26 cellular contexts compared by ENCODE assay signal in genomic region chr1:90314533-90314932, GRCh38.
DNase-seq lines count a peak whose midpoint lies in the region; ATAC-seq and TF ChIP-seq lines count a peak whose summit lies in the region.
"Had no signal": no experiment of that assay in that cellular context is flagged by ENCODE, and none has a peak within 500 bp of the region (broad histone marks: within the 10 kb centered on the region; RNA-seq: fewer than 3 reads in every experiment).

No MANE protein-coding gene starts in this region.

- WGBS in neuronal stem cell (ENCODE audit: extremely low coverage in 2 of 2, insufficient read length in 2 of 2, insufficient replicate concordance in 1 of 2), 2 donors = no CpG with 5 or more reads among the region's 7 CpGs

- H3K23ac ChIP-seq in neuronal stem cell (ENCODE audit: low read depth, low read length, poor library complexity) = peak overlapping the region; percentile 8

- peak overlapping the region; percentile 27 for H3K27ac Mint-ChIP-seq in neural crest cell (ENCODE audit: unreplicated experiment)
- H3K27ac Mint-ChIP-seq: CD14-positive monocyte; CD4-positive, alpha-beta memory T cell; CD4-positive, CD25-positive, alpha-beta regulatory T cell; CD8-positive, alpha-beta memory T cell had no signal

- no peaks in the 10 kb centered on the region for H3K36me3 ChIP-seq in A673 (ENCODE audit: insufficient read depth, low read length, poor library complexity, severe bottlenecking)
- no peaks in the 10 kb centered on the region for H3K36me3 ChIP-seq in neuronal stem cell (replicated peaks in 1 of 2; ENCODE audit: control insufficient read depth in 2 of 2, insufficient read depth in 2 of 2, low read length in 2 of 2)
- H3K36me3 ChIP-seq in upper lobe of right lung = no peaks in the 10 kb centered on the region
- H3K36me3 ChIP-seq: BE2C, BLaER1 had no signal

- H4K91ac ChIP-seq in neuronal stem cell (ENCODE audit: low read depth, low read length, poor library complexity) = no peak overlapping the region

- peaks cover 70% of the 10 kb centered on the region for H3K4me1 ChIP-seq in A673 (ENCODE audit: insufficient read depth, low read length, poor library complexity, severe bottlenecking)
- no peaks in the 10 kb centered on the region for H3K4me1 ChIP-seq in neuronal stem cell (ENCODE audit: control insufficient read depth in 2 of 2, insufficient read depth in 1 of 2, low read depth in 1 of 2, low read length in 2 of 2)
- H3K4me1 ChIP-seq in upper lobe of right lung = no peaks in the 10 kb centered on the region
- H3K4me1 ChIP-seq: A549, BE2C, BLaER1 had no signal

- H3K79me1 ChIP-seq in neuronal stem cell (ENCODE audit: low read depth, low read length) = no peaks in the 10 kb centered on the region

- CTCF ChIA-PET in A673 (lab: Charles Lee) = no interaction called here

- H3K4me3 Mint-ChIP-seq in neural crest cell = no peak overlapping the region
- H3K4me3 Mint-ChIP-seq: CD14-positive monocyte; CD4-positive, alpha-beta memory T cell; CD4-positive, CD25-positive, alpha-beta regulatory T cell; CD8-positive, alpha-beta memory T cell had no signal

- H3K9me3 Mint-ChIP-seq in neural crest cell = no peaks in the 10 kb centered on the region

- no peak overlapping the region for H3K4ac ChIP-seq in neuronal stem cell (ENCODE audit: low read length)

- H3K9me3 ChIP-seq in A673 (ENCODE audit: low read depth, low read length, poor library complexity, severe bottlenecking) (no peaks in the 10 kb centered on the region), neuronal stem cell (replicated peaks in 1 of 2; ENCODE audit: control insufficient read depth in 2 of 2, insufficient read depth in 1 of 2, low read depth in 1 of 2, low read length in 2 of 2) (no peaks in the 10 kb centered on the region), upper lobe of right lung (no peaks in the 10 kb centered on the region)
- H3K9me3 ChIP-seq: A549, BE2C, BLaER1 had no signal

- peak overlapping the region; percentile 65 for H3K18ac ChIP-seq in neuronal stem cell (ENCODE audit: low read length)

- intact Hi-C loops in A673 (cut with micrococcal nuclease; ENCODE audit: unreplicated experiment) (no loop called here), upper lobe of right lung (cut with DNase I) (no loop called here), dorsolateral prefrontal cortex (cut with DNase I) (no loop called here)

- TF ChIP-seq CTCF in A673 (conservative IDR thresholded peaks at IDR 0.05; ENCODE audit: low read depth, low read length) (no peak), neural crest cell (conservative IDR thresholded peaks at IDR 0.05) (no peak), upper lobe of right lung (IDR thresholded peaks at IDR 0.05) (no peak), dorsolateral prefrontal cortex (IDR thresholded peaks at IDR 0.05 in 54 of 56, conservative IDR thresholded peaks at IDR 0.05 in 2 of 56; ENCODE audit: low read depth in 1 of 56, partially characterized antibody in 56 of 56) (no peak)

- H3K27me3 Mint-ChIP-seq in neural crest cell (ENCODE audit: low read depth) = no peaks in the 10 kb centered on the region
- H3K27me3 Mint-ChIP-seq: CD4-positive, CD25-positive, alpha-beta regulatory T cell had no signal

- peaks cover 7% of the 10 kb centered on the region for H3K4me1 Mint-ChIP-seq in neural crest cell
- H3K4me1 Mint-ChIP-seq: CD14-positive monocyte; CD4-positive, alpha-beta memory T cell; CD4-positive, CD25-positive, alpha-beta regulatory T cell; CD8-positive, alpha-beta memory T cell had no signal

- H3K4me2 ChIP-seq in neuronal stem cell (ENCODE audit: insufficient read depth, low read length, poor library complexity, severe bottlenecking) = no peak overlapping the region
- H3K4me2 ChIP-seq: A549, BLaER1 had no signal

- H3K36me3 Mint-ChIP-seq in neural crest cell (ENCODE audit: low read depth) = no peaks in the 10 kb centered on the region
- H3K36me3 Mint-ChIP-seq: CD14-positive monocyte; CD4-positive, alpha-beta memory T cell; CD4-positive, CD25-positive, alpha-beta regulatory T cell; CD8-positive, alpha-beta memory T cell had no signal

- H3K27ac ChIP-seq in A673 (ENCODE audit: low read depth, low read length, poor library complexity, severe bottlenecking) (peak overlapping the region; percentile 66), neuronal stem cell (replicated peaks; ENCODE audit: low read length) (no peak overlapping the region), upper lobe of right lung (no peak overlapping the region), dorsolateral prefrontal cortex (no peak overlapping the region)
- H3K27ac ChIP-seq: 22Rv1, A549, BLaER1 had no signal

- peak overlapping the region; percentile 63 for H3K9ac ChIP-seq in neuronal stem cell (ENCODE audit: low read depth, low read length, poor library complexity)
- H3K9ac ChIP-seq: BLaER1 had no signal

- no peak overlapping the region for H2AK5ac ChIP-seq in neuronal stem cell (ENCODE audit: low read depth, low read length)

- H2BK120ac ChIP-seq in neuronal stem cell (ENCODE audit: low read depth, low read length) = no peak overlapping the region

- H2AFZ ChIP-seq in neuronal stem cell (ENCODE audit: low read length) = no peak overlapping the region

- POLR2A ChIA-PET in A673 (lab: Charles Lee; ENCODE audit: low non-redundant PET) = no interaction called here

- no peak overlapping the region for H3K14ac ChIP-seq in neuronal stem cell (ENCODE audit: low read length)

- H2BK5ac ChIP-seq in neuronal stem cell (ENCODE audit: low read length) = no peak overlapping the region

- H3K4me3 ChIP-seq in A673 (ENCODE audit: low read depth, low read length, poor library complexity, severe bottlenecking) (no peak overlapping the region), neuronal stem cell (ENCODE audit: low read length in 2 of 2) (no peak overlapping the region), upper lobe of right lung (no peak overlapping the region), dorsolateral prefrontal cortex (no peak overlapping the region)
- H3K4me3 ChIP-seq: A549, BLaER1, GM12878 had no signal

- no peak overlapping the region for H4K8ac ChIP-seq in neuronal stem cell (ENCODE audit: low read depth, low read length)

- no peak for DNase-seq in A673 (ENCODE audit: low spot score)
- DNase-seq in neural crest cell (ENCODE audit: low read depth, low spot score) = no peak
- DNase-seq in neuronal stem cell (ENCODE audit: low spot score) = no peak
- DNase-seq in upper lobe of right lung = no peak
- DNase-seq in activated CD8-positive, alpha-beta memory T cell treated with anti-CD3 and anti-CD28 coated beads for 24 hours = no peak
- no peak for DNase-seq in HUDEP-2 (lab: John Stamatoyannopoulos, UW; ENCODE audit: unreplicated experiment in 76 of 76)
- DNase-seq in dorsolateral prefrontal cortex = no peak
- DNase-seq: ACHN; BE2C; CD4-positive, alpha-beta memory T cell; CD4-positive, CD25-positive, alpha-beta regulatory T cell; CD8-positive, alpha-beta memory T cell; COR-L47; DMS 273 treated with DMSO at 0.1 percent for 48 hours; DMS153; DMS53; DMS79; DND-41; EL; GDM1 had no signal

- H2BK12ac ChIP-seq in neuronal stem cell (ENCODE audit: low read length) = no peak overlapping the region

- H3K27me3 ChIP-seq in A673 (replicated peaks; ENCODE audit: insufficient read depth, low read depth, low read length, poor library complexity) = no peaks in the 10 kb centered on the region
- no peaks in the 10 kb centered on the region for H3K27me3 ChIP-seq in neuronal stem cell (ENCODE audit: control insufficient read depth in 3 of 3, insufficient read depth in 3 of 3, low read depth in 1 of 3, low read length in 3 of 3)
- H3K27me3 ChIP-seq in upper lobe of right lung = no peaks in the 10 kb centered on the region
- H3K27me3 ChIP-seq in dorsolateral prefrontal cortex = no peaks in the 10 kb centered on the region
- H3K27me3 ChIP-seq: BE2C, BLaER1 had no signal

- BruUV-seq in A673 (replicated peaks; lab: Mats Ljungman, UMichigan) = no TSS peak

- H2BK15ac ChIP-seq in neuronal stem cell (ENCODE audit: low read length) = no peak overlapping the region

- peak; percentile 52 for ATAC-seq in upper lobe of right lung
- no peak for ATAC-seq in HG03442 (IDR thresholded peaks at IDR 0.05; ENCODE audit: unreplicated experiment)
- ATAC-seq: A549, GM12878 had no signal
